In genomic region chr6:148086843-148087242, GRCh38 we compare ENCODE assay signal across 29 cellular contexts.
"Had no signal": no experiment of that assay in that cellular context is flagged by ENCODE, and none has a peak within 500 bp of the region (broad histone marks: within the 10 kb centered on the region; RNA-seq: fewer than 3 reads in every experiment).

No MANE protein-coding gene starts in this region.

- H3K9me3 ChIP-seq: gastrocnemius medialis had no signal

- H3K4me3 ChIP-seq: body of pancreas, esophagus muscularis mucosa, gastrocnemius medialis had no signal

- H3K4me1 ChIP-seq: body of pancreas, esophagus muscularis mucosa, foreskin keratinocyte, gastrocnemius medialis had no signal

- ATAC-seq: activated CD8-positive, alpha-beta T cell treated with anti-CD3 and anti-CD28 coated beads for 36 hours; activated T-cell treated with anti-CD3 and anti-CD28 coated beads, Interleukin-2, amount 50 U/mL, for 4 hours; activated T-helper 17 cell treated with anti-CD3 and anti-CD28 coated beads, Interleukin-2, amount 50 U/mL, for 72 hours; body of pancreas; effector memory CD8-positive, alpha-beta T cell; foreskin keratinocyte; gastrocnemius medialis; T-helper 17 cell; WTC11 had no signal

- H3K27ac ChIP-seq: body of pancreas, esophagus muscularis mucosa, foreskin keratinocyte, gastrocnemius medialis had no signal

- H3K36me3 ChIP-seq: esophagus muscularis mucosa, gastrocnemius medialis had no signal

- DNase-seq: activated CD4-positive, alpha-beta T cell treated with anti-CD3 and anti-CD28 coated beads for 1 hour; activated CD4-positive, alpha-beta T cell treated with anti-CD3 and anti-CD28 coated beads for 4 hours; activated CD4-positive, alpha-beta T cell treated with anti-CD3 and anti-CD28 coated beads, Interleukin-2, amount 50 U/mL, for 1 hour; activated CD4-positive, alpha-beta T cell treated with anti-CD3 and anti-CD28 coated beads, Interleukin-2, amount 50 U/mL, for 48 hours; activated CD8-positive, alpha-beta memory T cell treated with anti-CD3 and anti-CD28 coated beads for 24 hours; activated CD8-positive, alpha-beta T cell treated with anti-CD3 and anti-CD28 coated beads for 36 hours; activated effector memory CD4-positive, alpha-beta T cell treated with Interleukin-2 at 50 U/mL for 16 hours; activated gamma-delta T cell treated with Interleukin-2 at 50 U/mL for 16 hours; activated naive CD4-positive, alpha-beta T cell treated with anti-CD3 and anti-CD28 coated beads, Interleukin-2, amount 50 U/mL, for 16 hours; activated naive CD4-positive, alpha-beta T cell treated with Interleukin-2 at 50 U/mL for 16 hours; activated T-cell treated with anti-CD3 and anti-CD28 coated beads, Interleukin-2, amount 50 U/mL, for 4 hours; amniotic stem cell; aorta; body of pancreas; caudate nucleus; cortex of kidney; dermis blood vessel endothelial cell; effector CD4-positive, alpha-beta T cell; effector memory CD8-positive, alpha-beta T cell; erythroblast; foreskin keratinocyte; gastrocnemius medialis; head of caudate nucleus; T-helper 1 cell; T-helper 17 cell; T1000 had no signal

- H3K27me3 ChIP-seq: body of pancreas, esophagus muscularis mucosa, foreskin keratinocyte, gastrocnemius medialis had no signal
